In genomic region chr5:141848771-141849370, GRCh38 we compare ENCODE assay signal across 8 cellular contexts. TPM values are rescaled to one million over a fixed set of nuclear protein-coding genes. Genes with fewer than 3 reads are reported as not detected.
DNase-seq lines count a peak whose midpoint lies in the region; ATAC-seq and TF ChIP-seq lines count a peak whose summit lies in the region.

No MANE protein-coding gene starts in this region.

- H3K36me3 ChIP-seq in BE2C = peaks cover 2% of the 10 kb centered on the region; the same call in 1 of the 2 replicates
- no peaks in the 10 kb centered on the region for H3K36me3 ChIP-seq in prostate gland

- H3K27me3 ChIP-seq in BE2C = no peaks in the 10 kb centered on the region
- H3K27me3 ChIP-seq in prostate gland (replicated peaks; ENCODE audit: insufficient read depth) = no peaks in the 10 kb centered on the region

- H3K4me3 ChIP-seq in BE2C (ENCODE audit: low read depth, low read length) = peak overlapping the region; percentile 79
- H3K4me3 ChIP-seq in prostate gland = peak overlapping the region; percentile 45 to 69

- intact Hi-C loops in Right ventricle myocardium superior (cut with DNase I) (no loop called here), prostate gland (cut with DNase I) (no loop called here)

- ATAC-seq in GM19395 (IDR thresholded peaks at IDR 0.05; ENCODE audit: unreplicated experiment) (peak; percentile 28), Right ventricle myocardium superior (ENCODE audit: poor library complexity) (peak; percentile 22)

- no peak for TF ChIP-seq POLR2A in prostate gland (IDR thresholded peaks at IDR 0.05)

- H3K27ac ChIP-seq in prostate gland = peak overlapping the region; percentile 94 to 99

- peaks cover 31% of the 10 kb centered on the region for H3K4me1 ChIP-seq in BE2C
- H3K4me1 ChIP-seq in prostate gland (replicated peaks) = no peaks in the 10 kb centered on the region

- DNase-seq in BE2C (no peak), HuH-7.5 (ENCODE audit: low spot score) (peak; percentile 51), Right ventricle myocardium superior (peak; percentile 66), prostate gland (ENCODE audit: low spot score) (peak; percentile 60), cerebellum (ENCODE audit: low spot score) (no peak), SKM-1 treated with dmso at 0.1 percent for 144 hours (lab: John Stamatoyannopoulos, UW; ENCODE audit: unreplicated experiment) (no peak)
- DNase-seq in activated CD8-positive, alpha-beta memory T cell treated with anti-CD3 and anti-CD28 coated beads, Interleukin-2, amount 50 U/mL, for 48 hours = peak; percentile 72

- H3K9me3 ChIP-seq in BE2C (no peaks in the 10 kb centered on the region), prostate gland (no peaks in the 10 kb centered on the region)

- TF ChIP-seq CTCF in BE2C (IDR thresholded peaks at IDR 0.05; ENCODE audit: low read depth, low read length) (no peak), prostate gland (IDR thresholded peaks at IDR 0.05) (no peak)

- 20% methylated on average over 14 of the region's 14 CpGs for WGBS in prostate gland

RNA-seq across cellular contexts. Expression of gene PCDH1, which starts 29.3 kb away (rescaled TPM):
- polyA plus RNA-seq in BE2C (2012; ENCODE audit: insufficient read depth, insufficient read length, low read depth) = 129 TPM
- total RNA-seq in Right ventricle myocardium superior (15.8 TPM), prostate gland (10 to 100 TPM; 49.2 to 81.1 TPM), cerebellum (27.4 TPM)

Comparison
In these comparisons a context has a peak if more than half of its experiments do, and no peak if none do; other contexts are left out.
1. DNase-seq: peak in HuH-7.5 (single experiment), activated CD8-positive, alpha-beta memory T cell treated with anti-CD3 and anti-CD28 coated beads, Interleukin-2, amount 50 U/mL, for 48 hours (single experiment), Right ventricle myocardium superior (single experiment) and prostate gland (single experiment); none in BE2C (single experiment), cerebellum (single experiment) and SKM-1 treated with dmso at 0.1 percent for 144 hours (single experiment).